1 cellular context compared by ENCODE assay signal in the genomic region with DNA sequence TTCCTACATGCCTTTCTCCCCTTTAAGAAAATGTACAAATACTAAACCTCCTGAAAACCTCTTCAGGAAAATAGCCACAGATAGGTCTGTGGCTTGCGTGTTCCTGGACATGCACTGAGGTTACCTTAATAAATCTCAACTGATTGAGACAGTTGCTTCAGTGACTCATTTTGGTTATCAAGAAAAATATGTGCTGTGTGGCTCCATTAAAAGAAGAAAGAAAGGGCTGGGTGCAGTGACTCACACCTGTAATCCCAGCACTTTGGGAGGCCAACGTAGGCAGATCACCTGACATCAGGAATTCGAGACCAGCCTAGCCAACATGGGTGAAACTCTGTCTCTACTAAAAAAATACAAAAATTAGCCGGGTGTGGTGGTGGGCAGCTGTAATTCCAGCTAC.
TF ChIP-seq lines count a peak whose summit lies in the region.

No MANE protein-coding gene starts in this region.

TF ChIP-seq in HepG2, 621 proteins besides CTCF, POLR2A, EP300 and RAD21:
- TF ChIP-seq, protein P1, sequence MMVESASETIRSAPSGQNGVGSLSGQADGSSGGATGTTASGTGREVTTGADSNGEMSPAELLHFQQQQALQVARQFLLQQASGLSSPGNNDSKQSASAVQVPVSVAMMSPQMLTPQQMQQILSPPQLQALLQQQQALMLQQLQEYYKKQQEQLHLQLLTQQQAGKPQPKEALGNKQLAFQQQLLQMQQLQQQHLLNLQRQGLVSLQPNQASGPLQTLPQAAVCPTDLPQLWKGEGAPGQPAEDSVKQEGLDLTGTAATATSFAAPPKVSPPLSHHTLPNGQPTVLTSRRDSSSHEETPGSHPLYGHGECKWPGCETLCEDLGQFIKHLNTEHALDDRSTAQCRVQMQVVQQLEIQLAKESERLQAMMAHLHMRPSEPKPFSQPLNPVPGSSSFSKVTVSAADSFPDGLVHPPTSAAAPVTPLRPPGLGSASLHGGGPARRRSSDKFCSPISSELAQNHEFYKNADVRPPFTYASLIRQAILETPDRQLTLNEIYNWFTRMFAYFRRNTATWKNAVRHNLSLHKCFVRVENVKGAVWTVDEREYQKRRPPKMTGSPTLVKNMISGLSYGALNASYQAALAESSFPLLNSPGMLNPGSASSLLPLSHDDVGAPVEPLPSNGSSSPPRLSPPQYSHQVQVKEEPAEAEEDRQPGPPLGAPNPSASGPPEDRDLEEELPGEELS (CRISPR knock-in tag; IDR thresholded peaks at IDR 0.05): no peak
- TF ChIP-seq ESRRA (CRISPR knock-in tag; IDR thresholded peaks at IDR 0.05; ENCODE audit: low read depth): no peak
- TF ChIP-seq SYNCRIP (IDR thresholded peaks at IDR 0.05; ENCODE audit: insufficient read depth, low read depth, low read length): no peak
- TF ChIP-seq ZNF672 (CRISPR knock-in tag; IDR thresholded peaks at IDR 0.05): no peak
- no peak for TF ChIP-seq SMYD3 (CRISPR knock-in tag; IDR thresholded peaks at IDR 0.05)
